In the genomic region with DNA sequence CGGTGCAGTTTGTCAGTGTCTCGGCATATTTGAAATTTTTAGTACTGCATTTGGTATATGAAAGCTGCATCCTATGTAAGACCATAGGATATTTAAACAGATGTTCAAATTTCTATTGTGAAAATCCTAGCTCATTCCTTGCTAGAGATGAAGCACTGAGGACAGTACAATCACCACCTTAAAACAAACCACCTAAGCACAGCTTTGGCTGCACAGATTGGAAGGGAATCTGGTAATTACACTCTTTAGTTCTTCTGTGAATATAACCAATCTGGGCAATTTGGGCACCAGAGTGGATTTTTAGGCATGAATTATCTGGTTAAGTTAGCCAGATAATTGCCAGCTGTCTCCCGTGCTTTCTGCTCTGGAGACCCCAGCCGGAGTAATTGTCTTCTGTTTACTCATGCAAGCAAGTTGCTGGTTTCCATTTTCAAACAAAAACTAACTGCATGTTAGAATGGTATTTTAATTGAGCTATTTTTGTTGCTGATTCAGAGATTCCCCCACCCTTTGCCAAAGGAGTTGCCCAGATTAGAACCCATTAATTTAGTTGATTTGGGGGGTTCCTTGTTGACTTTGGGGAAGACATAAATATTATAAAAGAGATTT, we compare ENCODE assay signal across 19 cellular contexts.
DNase-seq lines count a peak whose midpoint lies in the region; ATAC-seq lines count a peak whose summit lies in the region.
"Had no signal": no experiment of that assay in that cellular context is flagged by ENCODE, and none has a peak within 500 bp of the region (broad histone marks: within the 10 kb centered on the region; RNA-seq: fewer than 3 reads in every experiment).

No MANE protein-coding gene starts in this region.

- no peak for ATAC-seq in GM21825 (IDR thresholded peaks at IDR 0.05; ENCODE audit: unreplicated experiment)
- no peak for ATAC-seq in HG02759 (IDR thresholded peaks at IDR 0.05; ENCODE audit: unreplicated experiment)

- DNase-seq in DMS 273 treated with DMSO at 0.1 percent for 48 hours (lab: John Stamatoyannopoulos, UW) (peak; percentile 67), NCI-H1105 treated with DMSO at 0.1 percent for 48 hours (lab: John Stamatoyannopoulos, UW) (peak; percentile 79), NCI-H69 (lab: John Stamatoyannopoulos, UW) (peak; percentile 99), fibroblast of peridontal ligament (ENCODE audit: extremely low read depth) (peak; percentile 63)
- DNase-seq in activated T-cell treated with anti-CD3 and anti-CD28 coated beads, Interleukin-2, amount 50 U/mL, for 1 hour: no peak
- no peak for DNase-seq in activated CD4-positive, alpha-beta T cell treated with anti-CD3 and anti-CD28 coated beads, Interleukin-2, amount 50 U/mL, for 48 hours
- DNase-seq: activated CD4-positive, CD25-positive, alpha-beta regulatory T cell treated with anti-CD3 and anti-CD28 coated beads, Interleukin-2, amount 50 U/mL, for 72 hours; activated effector memory CD4-positive, alpha-beta T cell treated with Interleukin-2 at 50 U/mL for 16 hours; amniotic stem cell; effector memory CD4-positive, alpha-beta T cell; heart right ventricle; naive B cell; NCI-H187; Peyer's patch; posterior cingulate gyrus; stimulated activated CD4-positive, alpha-beta T cell treated with anti-CD3 and anti-CD28 coated beads, Interleukin-2, amount 100 ng/mL, for 48 hours; T-helper 9 cell had no signal

Comparison
In these comparisons a context has a peak if more than half of its experiments do, and no peak if none do; other contexts are left out.
1. DNase-seq: peak in DMS 273 treated with DMSO at 0.1 percent for 48 hours (single experiment), NCI-H1105 treated with DMSO at 0.1 percent for 48 hours (single experiment), NCI-H69 (single experiment) and fibroblast of peridontal ligament (single experiment); none in activated T-cell treated with anti-CD3 and anti-CD28 coated beads, Interleukin-2, amount 50 U/mL, for 1 hour (single experiment) and activated CD4-positive, alpha-beta T cell treated with anti-CD3 and anti-CD28 coated beads, Interleukin-2, amount 50 U/mL, for 48 hours (0 of 2).